8 cellular contexts compared by ENCODE assay signal in the genomic region with DNA sequence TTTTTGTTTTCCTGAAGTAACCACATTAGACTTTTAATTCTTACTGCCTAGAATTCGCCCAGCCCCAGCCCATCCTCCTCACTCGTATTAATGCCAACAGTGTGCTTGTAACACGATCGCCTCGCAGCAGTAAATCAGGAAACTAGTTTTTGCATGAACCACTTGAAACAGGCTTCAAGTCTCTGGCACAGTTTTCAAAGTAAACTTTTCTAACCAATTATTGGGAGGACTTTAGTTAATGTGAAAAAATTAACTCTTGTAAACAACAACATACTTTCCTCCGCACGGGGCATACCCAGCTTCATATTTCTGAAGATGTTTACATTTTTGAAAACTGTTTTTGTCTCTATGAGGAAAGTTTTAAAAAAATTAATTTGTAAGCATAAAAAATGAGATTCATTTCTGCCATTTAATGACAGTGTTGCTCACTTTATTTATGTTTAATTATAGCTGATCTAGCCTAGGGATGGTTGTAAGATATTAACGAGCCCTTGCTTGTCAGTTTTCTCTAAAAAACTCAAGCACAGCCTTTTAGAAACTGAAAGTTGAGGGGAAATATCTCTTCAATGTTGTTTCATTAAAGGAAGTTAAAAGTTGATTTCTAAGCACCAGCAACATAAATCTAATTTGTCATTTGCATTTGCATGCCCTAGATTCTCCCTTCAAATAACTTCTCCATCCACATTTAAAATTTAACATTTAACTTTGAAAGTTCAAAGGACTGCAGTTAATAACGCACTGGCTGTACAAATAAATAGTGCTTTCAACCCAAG. TPM values are rescaled to one million over a fixed set of nuclear protein-coding genes. Genes with fewer than 3 reads are reported as not detected.
DNase-seq lines count a peak whose midpoint lies in the region; ATAC-seq, FAIRE-seq and TF ChIP-seq lines count a peak whose summit lies in the region.

No MANE protein-coding gene starts in this region.

- TF ChIP-seq POLR2A in uterus (IDR thresholded peaks at IDR 0.05), result no peak

- TF ChIP-seq CTCF in VCaP (conservative IDR thresholded peaks at IDR 0.05) (no peak), keratinocyte (optimal IDR thresholded peaks at IDR 0.05 in 1 of 3, IDR thresholded peaks at IDR 0.05 in 1 of 3, conservative IDR thresholded peaks at IDR 0.05 in 1 of 3; ENCODE audit: extremely low read depth in 1 of 3, insufficient read depth in 2 of 3, low read length in 3 of 3) (no peak), uterus (IDR thresholded peaks at IDR 0.05) (no peak)

- intact Hi-C loops in uterus (cut with DNase I; ENCODE audit: low total_unique reads), result no loop called here

- no peaks in the 10 kb centered on the region for H3K36me3 ChIP-seq in keratinocyte (ENCODE audit: control insufficient read depth in 2 of 2, extremely low read depth in 1 of 2, insufficient read depth in 2 of 2, low read length in 2 of 2)
- H3K36me3 ChIP-seq in uterus, result no peaks in the 10 kb centered on the region

- no peaks in the 10 kb centered on the region for H3K9me1 ChIP-seq in keratinocyte (ENCODE audit: control insufficient read depth, extremely low read depth, insufficient read depth, low read length)

- H3K4me1 ChIP-seq in keratinocyte (ENCODE audit: control insufficient read depth, extremely low read depth, insufficient read depth, low read length), result peaks cover 19% of the 10 kb centered on the region
- no peaks in the 10 kb centered on the region for H3K4me1 ChIP-seq in uterus

- H3K9ac ChIP-seq in keratinocyte (ENCODE audit: control insufficient read depth, extremely low read depth, insufficient read depth, low read length), result peak overlapping the region; percentile 26

- no peak for DNase-seq in activated naive CD4-positive, alpha-beta T cell treated with Interleukin-2 at 50 U/mL for 16 hours
- DNase-seq in keratinocyte (ENCODE audit: low read depth, low spot score) (no peak), uterus (peak; percentile 56 to 57), NCI-H146 (lab: John Stamatoyannopoulos, UW) (no peak)
- no peak for DNase-seq in stimulated activated CD8-positive, alpha-beta memory T cell treated with anti-CD3 and anti-CD28 coated beads, Interleukin-4, amount 100 ng/mL, for 48 hours

- peaks cover 15% of the 10 kb centered on the region for H3K4me1 Mint-ChIP-seq in activated naive CD4-positive, alpha-beta T cell treated with anti-CD3 and anti-CD28 coated beads, Interleukin-2, amount 50 U/mL, for 24 hours

- H3K27me3 ChIP-seq in keratinocyte (ENCODE audit: control insufficient read depth, extremely low read depth, insufficient read depth, low read length) (no peaks in the 10 kb centered on the region), uterus (no peaks in the 10 kb centered on the region)

- no peaks in the 10 kb centered on the region for H3K36me3 Mint-ChIP-seq in activated naive CD4-positive, alpha-beta T cell treated with anti-CD3 and anti-CD28 coated beads, Interleukin-2, amount 50 U/mL, for 24 hours

- no peaks in the 10 kb centered on the region for H4K20me1 ChIP-seq in keratinocyte (ENCODE audit: control insufficient read depth, extremely low read depth, insufficient read depth, low read length)

- peak overlapping the region in 2 of 3 experiments; percentile 5 to 41 for H3K4me3 ChIP-seq in keratinocyte (ENCODE audit: control insufficient read depth in 2 of 3, extremely low read depth in 1 of 3, insufficient read depth in 2 of 3, low read depth in 1 of 3, low read length in 3 of 3)
- peak overlapping the region; percentile 7 to 15 for H3K4me3 ChIP-seq in uterus

- H3K4me3 Mint-ChIP-seq in activated naive CD4-positive, alpha-beta T cell treated with anti-CD3 and anti-CD28 coated beads, Interleukin-2, amount 50 U/mL, for 24 hours, result peak overlapping the region; percentile 34

- peak overlapping the region; percentile 80 for H3K4me2 ChIP-seq in keratinocyte (ENCODE audit: control insufficient read depth, extremely low read depth, insufficient read depth, low read depth, low read length)

- no peak overlapping the region for H3K27ac Mint-ChIP-seq in activated naive CD4-positive, alpha-beta T cell treated with anti-CD3 and anti-CD28 coated beads, Interleukin-2, amount 50 U/mL, for 24 hours

- no peaks in the 10 kb centered on the region for H3K9me3 Mint-ChIP-seq in activated naive CD4-positive, alpha-beta T cell treated with anti-CD3 and anti-CD28 coated beads, Interleukin-2, amount 50 U/mL, for 24 hours

- H2AFZ ChIP-seq in keratinocyte (ENCODE audit: control insufficient read depth, low read length), result peak overlapping the region; percentile 71

- H3K27ac ChIP-seq in VCaP, result peak overlapping the region; percentile 86
- H3K27ac ChIP-seq in keratinocyte (ENCODE audit: control insufficient read depth, insufficient read depth, low read length), result peak overlapping the region; percentile 28
- H3K27ac ChIP-seq in uterus, result peak overlapping the region; percentile 76 to 78

- peaks cover 20% of the 10 kb centered on the region for H3K27me3 Mint-ChIP-seq in activated naive CD4-positive, alpha-beta T cell treated with anti-CD3 and anti-CD28 coated beads, Interleukin-2, amount 50 U/mL, for 24 hours

- dilution Hi-C loops in keratinocyte (cut with MboI; ENCODE audit: extremely low pct_ligation_motif_present, low sequenced_read_pairs), result no loop called here

- H3K79me2 ChIP-seq in keratinocyte (ENCODE audit: control insufficient read depth, insufficient read depth, low read length), result no peaks in the 10 kb centered on the region

- H3K9me3 ChIP-seq in keratinocyte (ENCODE audit: control insufficient read depth, low read depth, low read length) (no peaks in the 10 kb centered on the region), uterus (no peaks in the 10 kb centered on the region)

- peak; percentile 70 for FAIRE-seq in keratinocyte (lab: Jason Lieb, UNC)

- no peak for ATAC-seq in GM21423 (IDR thresholded peaks at IDR 0.05; ENCODE audit: unreplicated experiment)

RNA-seq across cellular contexts. Expression of a gene that starts 39.4 kb away (rescaled TPM):
- 1.1 to 1.8 TPM (median 1.2 TPM) in 3 replicates for polyA plus RNA-seq in keratinocyte
- polyA plus RNA-seq in keratinocyte (2011; ENCODE audit: low read depth), result 1.4 TPM
- polyA plus RNA-seq in keratinocyte (2011; cell fraction: cytosol; rRNA removed), result 0.38 and 0.69 TPM in 2 replicates
- 2.0 and 2.8 TPM in 2 replicates for polyA plus RNA-seq in keratinocyte (2011; cell fraction: nucleus; rRNA removed)
- polyA plus RNA-seq in keratinocyte (2012; ENCODE audit: low replicate concordance), result 0.41 and 0.86 TPM in 2 replicates
- polyA minus RNA-seq in keratinocyte, result 1.9 to 3.1 TPM (median 2.2 TPM) in 3 replicates
- polyA minus RNA-seq in keratinocyte (2011; cell fraction: cytosol; rRNA and poly(A)+ RNA removed), result 0.58 TPM
- 2.5 and 3.3 TPM in 2 replicates for polyA minus RNA-seq in keratinocyte (2011; cell fraction: nucleus; rRNA and poly(A)+ RNA removed)
- 10 to 100 TPM in 1 of 4 donors, 1 to 10 TPM in 3; 2.0 to 74.2 (median 4.2) TPM for total RNA-seq in uterus

Comparison
In these comparisons a context has a peak if more than half of its experiments do, and no peak if none do; other contexts are left out.
1. DNase-seq: peak in uterus (2 of 2); none in activated naive CD4-positive, alpha-beta T cell treated with Interleukin-2 at 50 U/mL for 16 hours (single experiment), keratinocyte (single experiment), stimulated activated CD8-positive, alpha-beta memory T cell treated with anti-CD3 and anti-CD28 coated beads, Interleukin-4, amount 100 ng/mL, for 48 hours (single experiment) and NCI-H146 (single experiment).
2. H3K27ac ChIP-seq: peak in every context shown above with its lines; median percentile 86 in VCaP; 77 in uterus; 28 in keratinocyte.